Comparison of ENCODE assay signal across 37 cellular contexts in genomic region chr3:24472358-24472757, GRCh38. TPM values are rescaled to one million over a fixed set of nuclear protein-coding genes. Genes with fewer than 3 reads are reported as not detected.
A peak's percentile ranks its signal among the peaks of the same experiment; 100 is the strongest.
DNase-seq lines count a peak whose midpoint lies in the region; ATAC-seq and TF ChIP-seq lines count a peak whose summit lies in the region.
"Had no signal": no experiment of that assay in that cellular context is flagged by ENCODE, and none has a peak within 500 bp of the region (broad histone marks: within the 10 kb centered on the region; RNA-seq: fewer than 3 reads in every experiment).

No MANE protein-coding gene starts in this region.

- no peak for TF ChIP-seq POLR2A in suprapubic skin (IDR thresholded peaks at IDR 0.05)

- intact Hi-C loops in PC-3 (cut with micrococcal nuclease): no loop called here

- H3K9me3 ChIP-seq in PC-3 (ENCODE audit: low read length) (no peaks in the 10 kb centered on the region), suprapubic skin (no peaks in the 10 kb centered on the region)
- H3K9me3 ChIP-seq: Peyer's patch, thoracic aorta had no signal

- no peaks in the 10 kb centered on the region for H4K20me1 ChIP-seq in PC-3 (ENCODE audit: low read length)

- H2AFZ ChIP-seq in PC-3 (ENCODE audit: low read length): no peak overlapping the region
- H2AFZ ChIP-seq: GM23338, neural progenitor cell, parathyroid adenoma had no signal

- DNase-seq in Caki2 (ENCODE audit: low read depth) (peak; percentile 68), PC-3 (peak; percentile 92), epithelial cell of prostate (ENCODE audit: low read depth, low spot score) (peak; percentile 76), kidney epithelial cell (ENCODE audit: low read depth) (peak; percentile 67), suprapubic skin (ENCODE audit: low spot score in 2 of 2) (no peak), AG08396 (ENCODE audit: low spot score) (no peak)
- no peak for DNase-seq in activated CD4-positive, alpha-beta T cell treated with anti-CD3 and anti-CD28 coated beads, Interleukin-2, amount 50 U/mL, for 48 hours
- DNase-seq: activated CD4-positive, alpha-beta T cell treated with anti-CD3 and anti-CD28 coated beads, Interleukin-2, amount 10 ng/mL, durations not matched to agents 7 days and 5 days; activated gamma-delta T cell; activated naive CD8-positive, alpha-beta T cell treated with anti-CD3 and anti-CD28 coated beads, Interleukin-2, amount 10 ng/mL, durations not matched to agents 7 days and 5 days; activated T-cell treated with anti-CD3 and anti-CD28 coated beads, Interleukin-2, amount 50 U/mL, for 4 hours; AML-193; CD4-positive, CD25-positive, alpha-beta regulatory T cell; central memory CD4-positive, alpha-beta T cell; cortex of kidney; DND-41; effector memory CD4-positive, alpha-beta T cell; HFFc6; left ventricle myocardium inferior; MV-4-11; NCI-H1436 treated with DMSO at 0.1 percent for 48 hours; NCI-H345; NCI-H748 treated with DMSO at 0.1 percent for 48 hours; Peyer's patch; stimulated activated CD4-positive, alpha-beta T cell treated with anti-CD3 and anti-CD28 coated beads, Interleukin-1b, Interleukin-23, amount 100 ng/mL, for 48 hours; stimulated activated naive CD8-positive, alpha-beta T cell treated with anti-CD3 and anti-CD28 coated beads, Interleukin-15, Interleukin-2, amounts not matched to agents 100 U/mL and 50 U/mL, for 24 hours; T1000 had no signal

- H3K27ac ChIP-seq in PC-3 (ENCODE audit: low read length) (no peak overlapping the region), epithelial cell of prostate (peak overlapping the region; percentile 43), suprapubic skin (no peak overlapping the region)
- H3K27ac ChIP-seq: ascending aorta, esophagus muscularis mucosa, HL-60, left ventricle myocardium inferior, neural progenitor cell, parathyroid adenoma, Peyer's patch, right atrium auricular region, SJSA1, thoracic aorta had no signal

- no peaks in the 10 kb centered on the region for H3K27me3 ChIP-seq in PC-3 (ENCODE audit: low read length)
- H3K27me3 ChIP-seq in kidney epithelial cell (ENCODE audit: control insufficient read depth, insufficient read depth, low read length): no peaks in the 10 kb centered on the region
- no peaks in the 10 kb centered on the region for H3K27me3 ChIP-seq in suprapubic skin
- H3K27me3 ChIP-seq: ascending aorta, esophagus muscularis mucosa, neural progenitor cell, Peyer's patch, right atrium auricular region, SJSA1 had no signal

- in situ Hi-C loops in Caki2 (cut with HindIII; ENCODE audit: low pct_unique_long_range_greater_than_20kb, low sequenced_read_pairs): no loop called here

- peaks cover 8% of the 10 kb centered on the region; the same call in 1 of the 2 replicates for H3K79me2 ChIP-seq in PC-3 (ENCODE audit: low read length)
- H3K79me2 ChIP-seq: parathyroid adenoma had no signal

- CTCF ChIA-PET in PC-3 (lab: Charles Lee): interaction anchor here (0.6 kb wide), 1 partner anchor 491 kb away, joined by 3 read pairs; no protein-coding TSS in a partner anchor

- peaks cover 27% of the 10 kb centered on the region for H3K4me1 ChIP-seq in PC-3 (ENCODE audit: insufficient read depth, low read length)
- H3K4me1 ChIP-seq in suprapubic skin: peaks cover 19% of the 10 kb centered on the region
- H3K4me1 ChIP-seq: Peyer's patch, right atrium auricular region had no signal

- no peaks in the 10 kb centered on the region for H3K9me2 ChIP-seq in PC-3 (replicated peaks; ENCODE audit: low read length)

- no peaks in the 10 kb centered on the region for H3F3A ChIP-seq in PC-3 (ENCODE audit: low read length, unreplicated experiment)

- 0 out of 2 replicates have a peak overlapping the region, but pooled peaks have one; percentile 1 for H3K4me2 ChIP-seq in PC-3 (ENCODE audit: low read length)
- H3K4me2 ChIP-seq: GM23338, neural progenitor cell had no signal

- no peak overlapping the region for H3K4me3 ChIP-seq in PC-3 (ENCODE audit: low read length)
- H3K4me3 ChIP-seq in kidney epithelial cell (ENCODE audit: low read depth, low read length): no peak overlapping the region
- H3K4me3 ChIP-seq in suprapubic skin: no peak overlapping the region
- H3K4me3 ChIP-seq: ascending aorta, esophagus muscularis mucosa, GM23338, left ventricle myocardium inferior, neural progenitor cell, Peyer's patch, right atrium auricular region, SJSA1, thoracic aorta had no signal

- POLR2A ChIA-PET in PC-3 (lab: Charles Lee; ENCODE audit: unreplicated experiment): interaction anchor here (0.5 kb wide), 1 partner anchor 110 kb away, joined by 3 read pairs; no protein-coding TSS in a partner anchor

- TF ChIP-seq CTCF in PC-3 (conservative IDR thresholded peaks at IDR 0.05; ENCODE audit: low read depth, low read length) (no peak), kidney epithelial cell (IDR thresholded peaks at IDR 0.05; ENCODE audit: insufficient read depth, low read length, poor library complexity, severe bottlenecking) (no peak), suprapubic skin (IDR thresholded peaks at IDR 0.05) (no peak)

- TF ChIP-seq EP300 in suprapubic skin (IDR thresholded peaks at IDR 0.05): no peak

- H3K36me3 ChIP-seq in PC-3 (ENCODE audit: low read depth, low read length) (no peaks in the 10 kb centered on the region), kidney epithelial cell (ENCODE audit: control insufficient read depth, insufficient read depth, low read length) (no peaks in the 10 kb centered on the region), suprapubic skin (no peaks in the 10 kb centered on the region)
- H3K36me3 ChIP-seq: ascending aorta, esophagus muscularis mucosa, neural progenitor cell, Peyer's patch, right atrium auricular region, SJSA1, thoracic aorta had no signal

- 58% methylated on average over 1 of the region's 1 CpG for WGBS in suprapubic skin

- no TSS peak for BruUV-seq in PC-3 (replicated peaks; lab: Mats Ljungman, UMichigan)

- H3K9ac ChIP-seq in PC-3 (ENCODE audit: low read length): no peak overlapping the region
- H3K9ac ChIP-seq: neural progenitor cell, parathyroid adenoma had no signal

- peak; percentile 82 for ATAC-seq in PC-3
- ATAC-seq in GM21576 (IDR thresholded peaks at IDR 0.05; ENCODE audit: unreplicated experiment): no peak
- ATAC-seq: activated T-cell treated with anti-CD3 and anti-CD28 coated beads, Interleukin-2, amount 50 U/mL, for 4 hours; GM23338; stimulated activated naive CD8-positive, alpha-beta T cell treated with anti-CD3 and anti-CD28 coated beads, Interleukin-15, Interleukin-2, amounts not matched to agents 100 U/mL and 50 U/mL, for 24 hours had no signal

RNA-seq across cellular contexts. Expression of gene THRB, which starts 22.3 kb away (rescaled TPM):
- total RNA-seq in Caki2 (2014; rRNA removed; shearing (Covaris generic); ENCODE audit: low replicate concordance): 2.8 and 13.5 TPM in 2 replicates
- 7.0 and 9.7 TPM in 2 replicates for total RNA-seq in PC-3 (2014; rRNA removed)
- 2.0 and 3.1 TPM in 2 replicates for total RNA-seq in kidney epithelial cell
- total RNA-seq in suprapubic skin: 10 to 100 TPM; 16.6 to 32.9 (median 24.4) TPM
- total RNA-seq: activated CD4-positive, alpha-beta T cell treated with anti-CD3 and anti-CD28 coated beads, Interleukin-2, amount 10 ng/mL, durations not matched to agents 7 days and 5 days; activated naive CD8-positive, alpha-beta T cell treated with anti-CD3 and anti-CD28 coated beads, Interleukin-2, amount 10 ng/mL, durations not matched to agents 7 days and 5 days; activated T-cell treated with anti-CD3 and anti-CD28 coated beads, Interleukin-2, amount 50 U/mL, for 4 hours; HFFc6 had no signal

Comparison
In these comparisons a context has a peak if more than half of its experiments do, and no peak if none do; other contexts are left out.
1. DNase-seq: peak in Caki2 (single experiment), PC-3 (single experiment), epithelial cell of prostate (single experiment) and kidney epithelial cell (single experiment); none in suprapubic skin (0 of 2), AG08396 (single experiment) and activated CD4-positive, alpha-beta T cell treated with anti-CD3 and anti-CD28 coated beads, Interleukin-2, amount 50 U/mL, for 48 hours (0 of 2).